In genomic region chr3:58324675-58325390, GRCh38 we compare ENCODE assay signal across 11 cellular contexts. TPM values are rescaled to one million over a fixed set of nuclear protein-coding genes. Genes with fewer than 3 reads are reported as not detected.
DNase-seq lines count a peak whose midpoint lies in the region; ATAC-seq lines count a peak whose summit lies in the region.
"Had no signal": no experiment of that assay in that cellular context is flagged by ENCODE, and none has a peak within 500 bp of the region (broad histone marks: within the 10 kb centered on the region; RNA-seq: fewer than 3 reads in every experiment).

No MANE protein-coding gene starts in this region.

- peak; percentile 10 for ATAC-seq in left colon
- ATAC-seq in stimulated activated naive B cell treated with anti-CD40 and anti-IgM and Interleukin-4, amounts not matched to agents 10 μg/mL and 1 μg/mL and 100 μg/mL, for 72 hours (replicated peaks): peak; percentile 46 to 54
- no peak for ATAC-seq in GM18868 (IDR thresholded peaks at IDR 0.05; ENCODE audit: unreplicated experiment)

- peak overlapping the region; percentile 53 for H3K4me3 Mint-ChIP-seq in activated T-cell treated with anti-CD3 and anti-CD28 coated beads, Interleukin-2, amount 50 U/mL, for 24 hours
- no peak overlapping the region for H3K4me3 Mint-ChIP-seq in activated CD4-positive, alpha-beta memory T cell treated with anti-CD3 and anti-CD28 coated beads, Interleukin-2, amount 10 ng/mL, durations not matched to agents 7 days and 5 days
- peak overlapping the region; percentile 50 to 64 for H3K4me3 Mint-ChIP-seq in stimulated activated naive B cell treated with anti-CD40 and anti-IgM and Interleukin-4, amounts not matched to agents 10 μg/mL and 1 μg/mL and 100 μg/mL, for 72 hours

- peak overlapping the region; percentile 97 for H3K27ac Mint-ChIP-seq in activated T-cell treated with anti-CD3 and anti-CD28 coated beads, Interleukin-2, amount 50 U/mL, for 24 hours
- H3K27ac Mint-ChIP-seq in activated CD4-positive, alpha-beta memory T cell treated with anti-CD3 and anti-CD28 coated beads, Interleukin-2, amount 10 ng/mL, durations not matched to agents 7 days and 5 days: peak overlapping the region; percentile 51
- peak overlapping the region; percentile 93 for H3K27ac Mint-ChIP-seq in stimulated activated naive B cell treated with anti-CD40 and anti-IgM and Interleukin-4, amounts not matched to agents 10 μg/mL and 1 μg/mL and 100 μg/mL, for 72 hours

- CTCF ChIA-PET in activated CD4-positive, alpha-beta memory T cell treated with anti-CD3 and anti-CD28 coated beads, Interleukin-2, amount 10 ng/mL, durations not matched to agents 7 days and 5 days (lab: Charles Lee): interaction anchor here (1.0 to 3.2 kb wide), 3 partner anchors 10 to 91 kb away, joined by 3 to 22 read pairs (median 6); partner anchors contain the start of genes HTD2 and RPP14

- no peaks in the 10 kb centered on the region for H3K9me3 Mint-ChIP-seq in activated T-cell treated with anti-CD3 and anti-CD28 coated beads, Interleukin-2, amount 50 U/mL, for 24 hours
- no peaks in the 10 kb centered on the region for H3K9me3 Mint-ChIP-seq in activated CD4-positive, alpha-beta memory T cell treated with anti-CD3 and anti-CD28 coated beads, Interleukin-2, amount 10 ng/mL, durations not matched to agents 7 days and 5 days
- no peaks in the 10 kb centered on the region for H3K9me3 Mint-ChIP-seq in stimulated activated naive B cell treated with anti-CD40 and anti-IgM and Interleukin-4, amounts not matched to agents 10 μg/mL and 1 μg/mL and 100 μg/mL, for 72 hours

- intact Hi-C loops in left colon (cut with DNase I, micrococcal nuclease): loop anchor here in 1 of 2 donors (5.0 kb wide), 1 partner anchor 87 kb away; no protein-coding TSS in a partner anchor

- POLR2A ChIA-PET in activated CD4-positive, alpha-beta memory T cell treated with anti-CD3 and anti-CD28 coated beads, Interleukin-2, amount 10 ng/mL, durations not matched to agents 7 days and 5 days (lab: Charles Lee): interaction anchor here (1.0 to 2.1 kb wide), 4 partner anchors 7 to 147 kb away, joined by 3 to 9 read pairs (median 3); partner anchors contain the start of genes HTD2 and RPP14

- DNase-seq in activated T-cell treated with anti-CD3 and anti-CD28 coated beads, Interleukin-2, amount 50 U/mL, for 24 hours: no peak
- DNase-seq in activated T-cell treated with anti-CD3 and anti-CD28 coated beads for 4 hours (no peak), left colon (no peak), cerebellar cortex (ENCODE audit: low spot score) (no peak)
- DNase-seq in activated CD4-positive, alpha-beta memory T cell treated with anti-CD3 and anti-CD28 coated beads, Interleukin-2, amount 10 ng/mL, durations not matched to agents 7 days and 5 days: no peak
- no peak for DNase-seq in stimulated activated naive B cell treated with anti-CD40 and anti-IgM and Interleukin-4, amounts not matched to agents 10 μg/mL and 1 μg/mL and 100 μg/mL, for 72 hours
- no peak for DNase-seq in stimulated activated naive CD4-positive, alpha-beta T cell treated with Interleukin-2 at 50 U/mL for 16 hours (lab: John Stamatoyannopoulos, UW)
- DNase-seq: activated CD4-positive, alpha-beta T cell treated with anti-CD3 and anti-CD28 coated beads, Interleukin-2, amount 50 U/mL, for 1 hour; MG63; NCI-H446 treated with DMSO at 0.1 percent for 48 hours had no signal

- H3K27me3 Mint-ChIP-seq in activated T-cell treated with anti-CD3 and anti-CD28 coated beads, Interleukin-2, amount 50 U/mL, for 24 hours: no peaks in the 10 kb centered on the region
- no peaks in the 10 kb centered on the region for H3K27me3 Mint-ChIP-seq in activated CD4-positive, alpha-beta memory T cell treated with anti-CD3 and anti-CD28 coated beads, Interleukin-2, amount 10 ng/mL, durations not matched to agents 7 days and 5 days
- H3K27me3 Mint-ChIP-seq in stimulated activated naive B cell treated with anti-CD40 and anti-IgM and Interleukin-4, amounts not matched to agents 10 μg/mL and 1 μg/mL and 100 μg/mL, for 72 hours: no peaks in the 10 kb centered on the region

- H3K4me1 Mint-ChIP-seq in activated T-cell treated with anti-CD3 and anti-CD28 coated beads, Interleukin-2, amount 50 U/mL, for 24 hours (ENCODE audit: low read depth): peaks cover 46% of the 10 kb centered on the region
- H3K4me1 Mint-ChIP-seq in activated CD4-positive, alpha-beta memory T cell treated with anti-CD3 and anti-CD28 coated beads, Interleukin-2, amount 10 ng/mL, durations not matched to agents 7 days and 5 days: peaks cover 29% of the 10 kb centered on the region
- peaks cover 38 to 75% of the 10 kb centered on the region in 2 donors for H3K4me1 Mint-ChIP-seq in stimulated activated naive B cell treated with anti-CD40 and anti-IgM and Interleukin-4, amounts not matched to agents 10 μg/mL and 1 μg/mL and 100 μg/mL, for 72 hours

- peaks cover 26% of the 10 kb centered on the region for H3K36me3 Mint-ChIP-seq in activated T-cell treated with anti-CD3 and anti-CD28 coated beads, Interleukin-2, amount 50 U/mL, for 24 hours (ENCODE audit: low read depth)
- H3K36me3 Mint-ChIP-seq in activated CD4-positive, alpha-beta memory T cell treated with anti-CD3 and anti-CD28 coated beads, Interleukin-2, amount 10 ng/mL, durations not matched to agents 7 days and 5 days (ENCODE audit: low read depth): peaks cover 4% of the 10 kb centered on the region
- H3K36me3 Mint-ChIP-seq in stimulated activated naive B cell treated with anti-CD40 and anti-IgM and Interleukin-4, amounts not matched to agents 10 μg/mL and 1 μg/mL and 100 μg/mL, for 72 hours: peaks cover 6 to 11% of the 10 kb centered on the region in 2 donors

RNA-seq across cellular contexts. Expression of gene PXK, which starts 7.9 kb away (rescaled TPM):
- 10 to 100 TPM; 50.7 to 51.2 TPM for total RNA-seq in activated CD4-positive, alpha-beta memory T cell treated with anti-CD3 and anti-CD28 coated beads, Interleukin-2, amount 10 ng/mL, durations not matched to agents 7 days and 5 days
- 10 to 100 TPM; 10.2 to 12.6 TPM for total RNA-seq in left colon

RNA-seq across cellular contexts. Expression of gene HTD2, which starts 18.5 kb away (rescaled TPM):
- 1 to 10 TPM; 6.3 to 8.5 TPM for total RNA-seq in activated CD4-positive, alpha-beta memory T cell treated with anti-CD3 and anti-CD28 coated beads, Interleukin-2, amount 10 ng/mL, durations not matched to agents 7 days and 5 days
- 10 to 100 TPM in 1 of 2 donors, 1 to 10 TPM in 1; 8.2 to 13.0 TPM for total RNA-seq in left colon

RNA-seq across cellular contexts. Expression of gene RPP14, which starts 18.8 kb away (rescaled TPM):
- total RNA-seq in activated CD4-positive, alpha-beta memory T cell treated with anti-CD3 and anti-CD28 coated beads, Interleukin-2, amount 10 ng/mL, durations not matched to agents 7 days and 5 days: 10 to 100 TPM; 10.7 to 11.2 TPM
- total RNA-seq in left colon: 10 to 100 TPM; 19.9 to 21.3 TPM
